In the genomic region with DNA sequence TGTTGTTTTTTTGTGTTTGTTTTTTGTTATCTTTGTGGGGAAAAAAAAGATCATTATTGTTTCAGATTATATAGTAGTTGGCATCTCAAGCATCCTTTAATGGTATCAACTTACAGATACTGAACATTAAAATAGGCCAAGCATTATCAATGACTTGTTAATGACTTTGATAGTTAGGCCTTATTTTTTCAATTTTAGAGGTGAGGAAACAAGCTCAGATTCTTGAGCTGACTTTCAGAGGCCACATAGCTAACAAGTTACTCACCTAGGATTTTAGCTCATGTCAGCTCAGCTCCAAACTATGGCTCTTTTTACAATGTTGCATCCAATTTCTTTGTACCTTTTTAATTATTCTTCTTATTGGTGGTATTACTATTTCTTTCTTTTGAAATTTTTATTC, we compare ENCODE assay signal across 10 cellular contexts. TPM values are rescaled to one million over a fixed set of nuclear protein-coding genes. Genes with fewer than 3 reads are reported as not detected.
DNase-seq lines count a peak whose midpoint lies in the region; ATAC-seq and TF ChIP-seq lines count a peak whose summit lies in the region.
"Had no signal": no experiment of that assay in that cellular context is flagged by ENCODE, and none has a peak within 500 bp of the region (broad histone marks: within the 10 kb centered on the region; RNA-seq: fewer than 3 reads in every experiment).

No MANE protein-coding gene starts in this region.

- peaks cover 38% of the 10 kb centered on the region for H3K36me3 Mint-ChIP-seq in activated CD4-positive, alpha-beta T cell treated with anti-CD3 and anti-CD28 coated beads, Interleukin-2, amount 10 ng/mL, durations not matched to agents 7 days and 5 days (ENCODE audit: low read depth)
- H3K36me3 Mint-ChIP-seq: brain had no signal

- H3K36me3 ChIP-seq in SJSA1 (peaks cover 13% of the 10 kb centered on the region), fibroblast of lung (ENCODE audit: control insufficient read depth, insufficient read depth, low read length) (no peaks in the 10 kb centered on the region), stomach (no peaks in the 10 kb centered on the region), body of pancreas (replicated peaks in 1 of 2; ENCODE audit: insufficient read depth in 1 of 2, low read depth in 2 of 2) (no peaks in the 10 kb centered on the region)
- H3K36me3 ChIP-seq: BE2C had no signal

- H3K4me2 ChIP-seq in fibroblast of lung (ENCODE audit: extremely low read depth, insufficient read depth, low read length): no peak overlapping the region

- CTCF ChIA-PET in activated CD4-positive, alpha-beta T cell treated with anti-CD3 and anti-CD28 coated beads, Interleukin-2, amount 10 ng/mL, durations not matched to agents 7 days and 5 days (lab: Charles Lee): interaction anchor here (0.7 to 1.8 kb wide), 5 partner anchors 9 to 97 kb away, joined by 3 to 4 read pairs (median 3); no protein-coding TSS in a partner anchor

- intact Hi-C loops in stomach (cut with DNase I; ENCODE audit: low total_unique reads) (no loop called here), body of pancreas (cut with DNase I) (no loop called here)

- H3K27ac Mint-ChIP-seq in activated CD4-positive, alpha-beta T cell treated with anti-CD3 and anti-CD28 coated beads, Interleukin-2, amount 10 ng/mL, durations not matched to agents 7 days and 5 days: peak overlapping the region; percentile 89

- DNase-seq in activated CD4-positive, alpha-beta T cell treated with anti-CD3 and anti-CD28 coated beads, Interleukin-2, amount 10 ng/mL, durations not matched to agents 7 days and 5 days: no peak
- DNase-seq in activated CD4-positive, alpha-beta T cell treated with anti-CD3 and anti-CD28 coated beads for 4 hours: no peak
- peak in 1 of 2 experiments; percentile 63 for DNase-seq in SJSA1 (ENCODE audit: low read depth in 1 of 2, low spot score in 2 of 2)
- peak; percentile 22 to 73 for DNase-seq in fibroblast of lung (ENCODE audit: low read depth in 2 of 2)
- no peak for DNase-seq in stomach
- DNase-seq in body of pancreas: no peak
- no peak for DNase-seq in NCI-H2171 treated with DMSO at 0.1 percent for 48 hours (lab: John Stamatoyannopoulos, UW)
- DNase-seq: BE2C had no signal

- H3K4me1 Mint-ChIP-seq in activated CD4-positive, alpha-beta T cell treated with anti-CD3 and anti-CD28 coated beads, Interleukin-2, amount 10 ng/mL, durations not matched to agents 7 days and 5 days: peaks cover 49% of the 10 kb centered on the region

- no peak overlapping the region for H3K9ac ChIP-seq in fibroblast of lung (ENCODE audit: insufficient read depth, low read length)

- no peaks in the 10 kb centered on the region for H3K27me3 Mint-ChIP-seq in activated CD4-positive, alpha-beta T cell treated with anti-CD3 and anti-CD28 coated beads, Interleukin-2, amount 10 ng/mL, durations not matched to agents 7 days and 5 days

- H3K9me3 ChIP-seq in SJSA1 (replicated peaks) (no peaks in the 10 kb centered on the region), fibroblast of lung (ENCODE audit: control insufficient read depth, insufficient read depth, low read depth, low read length) (no peaks in the 10 kb centered on the region), stomach (no peaks in the 10 kb centered on the region), body of pancreas (no peaks in the 10 kb centered on the region)
- H3K9me3 ChIP-seq: BE2C had no signal

- H3K27ac ChIP-seq in SJSA1 (peak overlapping the region; percentile 85), fibroblast of lung (ENCODE audit: insufficient read depth, low read length) (no peak overlapping the region), stomach (peak overlapping the region in 4 of 5 donors; percentile 79 to 90 (median 84)), body of pancreas (no peak overlapping the region)

- H3K4me1 ChIP-seq in SJSA1 (replicated peaks): peaks cover 49% of the 10 kb centered on the region
- peaks cover 3% of the 10 kb centered on the region for H3K4me1 ChIP-seq in fibroblast of lung (ENCODE audit: control insufficient read depth, extremely low read depth, insufficient read depth, low read length)
- H3K4me1 ChIP-seq in stomach: peaks cover 0 to 29% (median 11%) of the 10 kb centered on the region in 4 donors
- H3K4me1 ChIP-seq in body of pancreas: peaks cover 6% of the 10 kb centered on the region

- POLR2A ChIA-PET in activated CD4-positive, alpha-beta T cell treated with anti-CD3 and anti-CD28 coated beads, Interleukin-2, amount 10 ng/mL, durations not matched to agents 7 days and 5 days (lab: Charles Lee): interaction anchor here (0.6 kb wide), 1 partner anchor 102 kb away, joined by 6 read pairs; no protein-coding TSS in a partner anchor

- no peaks in the 10 kb centered on the region for H4K20me1 ChIP-seq in fibroblast of lung (ENCODE audit: control insufficient read depth, extremely low read depth, insufficient read depth, low read length)

- no peak for TF ChIP-seq EP300 in stomach (IDR thresholded peaks at IDR 0.05)

- no peaks in the 10 kb centered on the region for H3K9me3 Mint-ChIP-seq in activated CD4-positive, alpha-beta T cell treated with anti-CD3 and anti-CD28 coated beads, Interleukin-2, amount 10 ng/mL, durations not matched to agents 7 days and 5 days

- no peak for TF ChIP-seq POLR2A in stomach (IDR thresholded peaks at IDR 0.05)
- TF ChIP-seq POLR2A in body of pancreas (IDR thresholded peaks at IDR 0.05): no peak

- TF ChIP-seq CTCF in fibroblast of lung (conservative IDR thresholded peaks at IDR 0.05 in 1 of 2, IDR thresholded peaks at IDR 0.05 in 1 of 2; ENCODE audit: low read depth in 1 of 2, low read length in 2 of 2): no peak
- no peak for TF ChIP-seq CTCF in stomach (IDR thresholded peaks at IDR 0.05)
- no peak for TF ChIP-seq CTCF in body of pancreas (IDR thresholded peaks at IDR 0.05)

- no peak for ATAC-seq in HG03039 (IDR thresholded peaks at IDR 0.05; ENCODE audit: unreplicated experiment)
- no peak for ATAC-seq in body of pancreas

- H3K79me2 ChIP-seq in fibroblast of lung (ENCODE audit: control insufficient read depth, insufficient read depth, low read length): no peaks in the 10 kb centered on the region

- H2AFZ ChIP-seq in fibroblast of lung (ENCODE audit: low read length): no peak overlapping the region

- H3K27me3 ChIP-seq in SJSA1 (replicated peaks) (no peaks in the 10 kb centered on the region), fibroblast of lung (ENCODE audit: control insufficient read depth, insufficient read depth, low read length) (peaks cover 3% of the 10 kb centered on the region), stomach (no peaks in the 10 kb centered on the region), body of pancreas (no peaks in the 10 kb centered on the region)
- H3K27me3 ChIP-seq: BE2C had no signal

- H3K4me3 Mint-ChIP-seq in activated CD4-positive, alpha-beta T cell treated with anti-CD3 and anti-CD28 coated beads, Interleukin-2, amount 10 ng/mL, durations not matched to agents 7 days and 5 days: peak overlapping the region; percentile 92

- peak overlapping the region; percentile 37 for H3K4me3 ChIP-seq in SJSA1
- no peak overlapping the region for H3K4me3 ChIP-seq in fibroblast of lung (replicated peaks in 1 of 4; ENCODE audit: control extremely low read depth in 1 of 4, insufficient read depth in 1 of 4, low read depth in 3 of 4, low read length in 4 of 4)
- no peak overlapping the region for H3K4me3 ChIP-seq in stomach
- H3K4me3 ChIP-seq in body of pancreas: no peak overlapping the region

RNA-seq across cellular contexts. Expression of gene PLAC8, which starts 0.5 kb away (rescaled TPM):
- total RNA-seq in activated CD4-positive, alpha-beta T cell treated with anti-CD3 and anti-CD28 coated beads, Interleukin-2, amount 10 ng/mL, durations not matched to agents 7 days and 5 days: 100 to 1,000 TPM; 395 to 418 TPM
- total RNA-seq in SJSA1 (2014; rRNA removed; shearing (Covaris generic)): 123 and 141 TPM in 2 replicates
- total RNA-seq in fibroblast of lung (under 0.01 and 0.33 TPM in 2 replicates), stomach (100 to 1,000 TPM in 1 of 5 donors, 10 to 100 TPM in 4; 10.5 to 265 (median 24.9) TPM), body of pancreas (1 to 10 TPM in 1 of 2 donors, not detected in 1; 2.6 TPM)
- polyA plus RNA-seq in fibroblast of lung (0.29 and 0.79 TPM in 2 replicates), stomach (100 to 1,000 TPM in 1 of 3 donors, 10 to 100 TPM in 2; 46.9 to 372 (median 47.6) TPM)
- polyA plus RNA-seq in fibroblast of lung (2012): 0.21 and 0.54 TPM in 2 replicates
- polyA minus RNA-seq in fibroblast of lung (ENCODE audit: low replicate concordance): not detected in 2 replicates

Comparison
In these comparisons a context has a peak if more than half of its experiments do, and no peak if none do; other contexts are left out.
1. DNase-seq: peak in fibroblast of lung (2 of 2); none in activated CD4-positive, alpha-beta T cell treated with anti-CD3 and anti-CD28 coated beads, Interleukin-2, amount 10 ng/mL, durations not matched to agents 7 days and 5 days (single experiment), activated CD4-positive, alpha-beta T cell treated with anti-CD3 and anti-CD28 coated beads for 4 hours (0 of 2), stomach (single experiment), body of pancreas (0 of 4) and NCI-H2171 treated with DMSO at 0.1 percent for 48 hours (single experiment).
2. H3K27ac ChIP-seq: peak in SJSA1 (single experiment) and stomach (4 of 5); none in fibroblast of lung (single experiment) and body of pancreas (0 of 4).